23 cellular contexts compared by ENCODE assay signal in genomic region chr12:39611818-39612217, GRCh38. TPM values are rescaled to one million over a fixed set of nuclear protein-coding genes. Genes with fewer than 3 reads are reported as not detected.
"Had no signal": no experiment of that assay in that cellular context is flagged by ENCODE, and none has a peak within 500 bp of the region (broad histone marks: within the 10 kb centered on the region; RNA-seq: fewer than 3 reads in every experiment).

No MANE protein-coding gene starts in this region.

- H3K27ac Mint-ChIP-seq: activated B cell treated with CpG ODN at 0.5 μM for 24 hours; dendritic cell treated with granulocyte-macrophage colony-stimulating factor and Interleukin-4, amounts not matched to agents 40 ng/mL and 50 ng/mL, for 4 days; memory B cell; natural killer cell had no signal

- H3K27ac ChIP-seq: esophagus muscularis mucosa, gastroesophageal sphincter, ovary, psoas muscle, SJSA1, stomach, thoracic aorta, upper lobe of left lung had no signal

- DNase-seq: activated B cell treated with CpG ODN at 0.5 μM for 24 hours; activated CD4-positive, alpha-beta T cell treated with anti-CD3 and anti-CD28 coated beads for 4 hours; activated naive CD4-positive, alpha-beta T cell treated with Interleukin-2 at 50 U/mL for 16 hours; amniotic stem cell; effector memory CD4-positive, alpha-beta T cell; heart left ventricle; left ventricle myocardium superior; natural killer cell; ovary; psoas muscle; right cardiac atrium; stimulated activated CD4-positive, alpha-beta T cell treated with anti-CD3 and anti-CD28 coated beads, Interleukin-2, amount 100 ng/mL, for 24 hours; stomach; T-helper 9 cell; upper lobe of left lung had no signal

- ATAC-seq: gastroesophageal sphincter, heart left ventricle, left ventricle myocardium superior, natural killer cell, psoas muscle, right cardiac atrium had no signal

- H3K4me3 Mint-ChIP-seq: activated B cell treated with CpG ODN at 0.5 μM for 24 hours; dendritic cell treated with granulocyte-macrophage colony-stimulating factor and Interleukin-4, amounts not matched to agents 40 ng/mL and 50 ng/mL, for 4 days; memory B cell; natural killer cell had no signal

- H3K36me3 ChIP-seq: esophagus muscularis mucosa, gastroesophageal sphincter, heart left ventricle, ovary, SJSA1, stomach, thoracic aorta, upper lobe of left lung had no signal

- H3K9me3 Mint-ChIP-seq: activated B cell treated with CpG ODN at 0.5 μM for 24 hours; dendritic cell treated with granulocyte-macrophage colony-stimulating factor and Interleukin-4, amounts not matched to agents 40 ng/mL and 50 ng/mL, for 4 days; memory B cell; natural killer cell had no signal

- H3K9me3 ChIP-seq: esophagus muscularis mucosa, gastroesophageal sphincter, heart left ventricle, ovary, psoas muscle, SJSA1, stomach, thoracic aorta, upper lobe of left lung had no signal

- H3K36me3 Mint-ChIP-seq: natural killer cell had no signal

- H3K4me1 ChIP-seq: psoas muscle, SJSA1, stomach, upper lobe of left lung had no signal

- H3K27me3 ChIP-seq: esophagus muscularis mucosa, gastroesophageal sphincter, heart left ventricle, ovary, SJSA1, stomach, upper lobe of left lung had no signal

- H3K4me1 Mint-ChIP-seq: natural killer cell had no signal

- H3K4me3 ChIP-seq: esophagus muscularis mucosa, gastroesophageal sphincter, heart left ventricle, ovary, psoas muscle, SJSA1, stomach, thoracic aorta, upper lobe of left lung had no signal

- H3K27me3 Mint-ChIP-seq: activated B cell treated with CpG ODN at 0.5 μM for 24 hours; dendritic cell treated with granulocyte-macrophage colony-stimulating factor and Interleukin-4, amounts not matched to agents 40 ng/mL and 50 ng/mL, for 4 days; memory B cell had no signal

RNA-seq across cellular contexts. Expression of gene ABCD2, which starts 7.8 kb away (rescaled TPM):
- total RNA-seq: endothelial cell of umbilical vein, kidney epithelial cell, SJSA1 had no signal
- polyA plus RNA-seq: endothelial cell of umbilical vein had no signal
